ENCODE assay signal across 8 cellular contexts in genomic region chr16:4506450-4506849, GRCh38. TPM values are rescaled to one million over a fixed set of nuclear protein-coding genes. Genes with fewer than 3 reads are reported as not detected.
A peak's percentile ranks its signal among the peaks of the same experiment; 100 is the strongest.
DNase-seq lines count a peak whose midpoint lies in the region; ATAC-seq and TF ChIP-seq lines count a peak whose summit lies in the region.

No MANE protein-coding gene starts in this region.

- ATAC-seq in HG02759 (IDR thresholded peaks at IDR 0.05; ENCODE audit: unreplicated experiment) (peak; percentile 50), mucosa of descending colon (peak; percentile 74), GM21619 (IDR thresholded peaks at IDR 0.05; ENCODE audit: unreplicated experiment) (no peak)

- peaks cover 55% of the 10 kb centered on the region for H3K36me3 Mint-ChIP-seq in activated CD4-positive, alpha-beta memory T cell treated with anti-CD3 and anti-CD28 coated beads, Interleukin-2, amount 10 ng/mL, durations not matched to agents 7 days and 5 days (ENCODE audit: low read depth)
- H3K36me3 Mint-ChIP-seq in endodermal cell (ENCODE audit: low read depth) = peaks cover 15% of the 10 kb centered on the region

- no peak overlapping the region for H3K27ac ChIP-seq in endodermal cell (ENCODE audit: low read depth, low read length)

- H3K27me3 Mint-ChIP-seq in activated CD4-positive, alpha-beta memory T cell treated with anti-CD3 and anti-CD28 coated beads, Interleukin-2, amount 10 ng/mL, durations not matched to agents 7 days and 5 days = no peaks in the 10 kb centered on the region
- no peaks in the 10 kb centered on the region for H3K27me3 Mint-ChIP-seq in endodermal cell (ENCODE audit: insufficient read depth)

- peaks cover 46% of the 10 kb centered on the region for H3K36me3 ChIP-seq in endodermal cell (ENCODE audit: control insufficient read depth, insufficient read depth, low read length)
- H3K36me3 ChIP-seq in mucosa of descending colon (ENCODE audit: low read depth) = peaks cover 9% of the 10 kb centered on the region

- peaks cover 58% of the 10 kb centered on the region for H3K4me1 Mint-ChIP-seq in activated CD4-positive, alpha-beta memory T cell treated with anti-CD3 and anti-CD28 coated beads, Interleukin-2, amount 10 ng/mL, durations not matched to agents 7 days and 5 days
- H3K4me1 Mint-ChIP-seq in endodermal cell = peaks cover 10% of the 10 kb centered on the region

- H3K4me3 ChIP-seq in endodermal cell (ENCODE audit: low read length) (no peak overlapping the region), mucosa of descending colon (no peak overlapping the region)

- CTCF ChIA-PET in activated CD4-positive, alpha-beta memory T cell treated with anti-CD3 and anti-CD28 coated beads, Interleukin-2, amount 10 ng/mL, durations not matched to agents 7 days and 5 days (lab: Charles Lee) = interaction anchor here (0.6 to 7.3 kb wide), 26 partner anchors 9 to 450 kb away, joined by 3 to 126 read pairs (median 6); partner anchors contain the start of genes ANKS3, DNAAF8, HMOX2 and MGRN1

- H3K9me3 ChIP-seq in endodermal cell (ENCODE audit: control insufficient read depth, low read length) (no peaks in the 10 kb centered on the region), mucosa of descending colon (no peaks in the 10 kb centered on the region)

- POLR2A ChIA-PET in activated CD4-positive, alpha-beta memory T cell treated with anti-CD3 and anti-CD28 coated beads, Interleukin-2, amount 10 ng/mL, durations not matched to agents 7 days and 5 days (lab: Charles Lee) = interaction anchor here (1.0 to 12.4 kb wide), 14 partner anchors 8 to 118 kb away, joined by 4 to 154 read pairs (median 15); partner anchors contain the start of genes C16orf96, CDIP1, CORO7 and HMOX2

- peak overlapping the region; percentile 52 for H3K4me3 Mint-ChIP-seq in activated CD4-positive, alpha-beta memory T cell treated with anti-CD3 and anti-CD28 coated beads, Interleukin-2, amount 10 ng/mL, durations not matched to agents 7 days and 5 days
- no peak overlapping the region for H3K4me3 Mint-ChIP-seq in endodermal cell

- 35 to 38% methylated on average over 3 of the region's 3 CpGs for WGBS in endodermal cell (ENCODE audit: insufficient coverage in 1 of 2, insufficient read length in 1 of 2), 2 experiments

- H3K27me3 ChIP-seq in endodermal cell (ENCODE audit: control insufficient read depth, insufficient read depth, low read length, poor library complexity, severe bottlenecking) = no peaks in the 10 kb centered on the region

- DNase-seq in DMS114 treated with DMSO at 0.1 percent for 48 hours (lab: John Stamatoyannopoulos, UW; ENCODE audit: unreplicated experiment) (peak; percentile 17), NCI-H748 treated with DMSO at 0.1 percent for 48 hours (lab: John Stamatoyannopoulos, UW) (peak; percentile 6), endodermal cell (peak; percentile 83), mucosa of descending colon (peak in 1 of 3 donors; percentile 79)
- DNase-seq in activated CD4-positive, alpha-beta memory T cell treated with anti-CD3 and anti-CD28 coated beads, Interleukin-2, amount 10 ng/mL, durations not matched to agents 7 days and 5 days = peak; percentile 71
- DNase-seq in stimulated activated naive CD4-positive, alpha-beta T cell treated with Interleukin-2 at 50 U/mL for 16 hours (lab: John Stamatoyannopoulos, UW) = peak; percentile 49

- no peaks in the 10 kb centered on the region for H3K9me3 Mint-ChIP-seq in activated CD4-positive, alpha-beta memory T cell treated with anti-CD3 and anti-CD28 coated beads, Interleukin-2, amount 10 ng/mL, durations not matched to agents 7 days and 5 days
- H3K9me3 Mint-ChIP-seq in endodermal cell = no peaks in the 10 kb centered on the region

- H3K9ac ChIP-seq in endodermal cell (ENCODE audit: extremely low read depth, low read length, poor library complexity, severe bottlenecking) = no peak overlapping the region

- TF ChIP-seq CTCF in endodermal cell (conservative IDR thresholded peaks at IDR 0.05) = peak; percentile 90
- TF ChIP-seq CTCF in mucosa of descending colon (IDR thresholded peaks at IDR 0.05) = peak; percentile 47

- peak overlapping the region; percentile 93 for H3K27ac Mint-ChIP-seq in activated CD4-positive, alpha-beta memory T cell treated with anti-CD3 and anti-CD28 coated beads, Interleukin-2, amount 10 ng/mL, durations not matched to agents 7 days and 5 days
- peak overlapping the region; percentile 86 for H3K27ac Mint-ChIP-seq in endodermal cell

- H3K4me1 ChIP-seq in endodermal cell (ENCODE audit: control insufficient read depth, insufficient read depth, low read length) (peaks cover 1% of the 10 kb centered on the region), mucosa of descending colon (ENCODE audit: low read depth) (peaks cover under 1% of the 10 kb centered on the region)

- intact Hi-C loops in mucosa of descending colon (cut with DNase I, micrococcal nuclease) = loop anchor here in 1 of 2 donors (5.0 kb wide), 1 partner anchor 41 kb away; no protein-coding TSS in a partner anchor

RNA-seq across cellular contexts. Expression of gene HMOX2, which starts 30.3 kb away (rescaled TPM):
- 10 to 100 TPM; 77.4 to 83.4 TPM for total RNA-seq in activated CD4-positive, alpha-beta memory T cell treated with anti-CD3 and anti-CD28 coated beads, Interleukin-2, amount 10 ng/mL, durations not matched to agents 7 days and 5 days
- total RNA-seq in endodermal cell = 10 to 100 TPM; 26.3 to 27.7 TPM
- 19.0 TPM for polyA plus RNA-seq in endodermal cell (2013, experiment 1 of 2)
- polyA plus RNA-seq in endodermal cell (2013, experiment 2 of 2) = 18.3 TPM
- total RNA-seq in mucosa of descending colon = 10 to 100 TPM; 36.0 to 52.7 (median 49.3) TPM

RNA-seq across cellular contexts. Expression of gene NMRAL1, which starts 32.0 kb away (rescaled TPM):
- total RNA-seq in activated CD4-positive, alpha-beta memory T cell treated with anti-CD3 and anti-CD28 coated beads, Interleukin-2, amount 10 ng/mL, durations not matched to agents 7 days and 5 days = 10 to 100 TPM; 49.5 to 56.2 TPM
- total RNA-seq in endodermal cell (10 to 100 TPM; 56.9 to 75.2 TPM), mucosa of descending colon (10 to 100 TPM; 32.4 to 48.9 (median 38.4) TPM)
- 20.8 TPM for polyA plus RNA-seq in endodermal cell (2013, experiment 1 of 2)
- 22.4 TPM for polyA plus RNA-seq in endodermal cell (2013, experiment 2 of 2)

RNA-seq across cellular contexts. Expression of gene CDIP1, which starts 32.1 kb away (rescaled TPM):
- 10 to 100 TPM; 28.7 to 30.7 TPM for total RNA-seq in activated CD4-positive, alpha-beta memory T cell treated with anti-CD3 and anti-CD28 coated beads, Interleukin-2, amount 10 ng/mL, durations not matched to agents 7 days and 5 days
- total RNA-seq in endodermal cell (10 to 100 TPM; 41.8 to 64.4 TPM), mucosa of descending colon (10 to 100 TPM; 16.9 to 23.5 (median 19.6) TPM)
- polyA plus RNA-seq in endodermal cell (2013, experiment 1 of 2) = 41.6 TPM
- polyA plus RNA-seq in endodermal cell (2013, experiment 2 of 2) = 36.6 TPM

RNA-seq across cellular contexts. Expression of gene C16orf96, which starts 49.7 kb away (rescaled TPM):
- under 1 TPM in 1 of 2 experiments, not detected in 1; 0.05 TPM for total RNA-seq in activated CD4-positive, alpha-beta memory T cell treated with anti-CD3 and anti-CD28 coated beads, Interleukin-2, amount 10 ng/mL, durations not matched to agents 7 days and 5 days
- total RNA-seq in endodermal cell (1 to 10 TPM; 1.5 to 1.6 TPM), mucosa of descending colon (not detected)
- polyA plus RNA-seq in endodermal cell (2013, experiment 1 of 2) = 0.57 TPM
- polyA plus RNA-seq in endodermal cell (2013, experiment 2 of 2) = 0.70 TPM
